Comparison of ENCODE assay signal across 1 cellular context in genomic region chr13:43805681-43806128, GRCh38.
TF ChIP-seq lines count a peak whose summit lies in the region.

No MANE protein-coding gene starts in this region.

TF ChIP-seq in GM12878, 131 proteins besides CTCF, POLR2A, EP300 and RAD21:
- TF ChIP-seq ZNF592 (IDR thresholded peaks at IDR 0.05), result no peak
- TF ChIP-seq, protein P1, sequence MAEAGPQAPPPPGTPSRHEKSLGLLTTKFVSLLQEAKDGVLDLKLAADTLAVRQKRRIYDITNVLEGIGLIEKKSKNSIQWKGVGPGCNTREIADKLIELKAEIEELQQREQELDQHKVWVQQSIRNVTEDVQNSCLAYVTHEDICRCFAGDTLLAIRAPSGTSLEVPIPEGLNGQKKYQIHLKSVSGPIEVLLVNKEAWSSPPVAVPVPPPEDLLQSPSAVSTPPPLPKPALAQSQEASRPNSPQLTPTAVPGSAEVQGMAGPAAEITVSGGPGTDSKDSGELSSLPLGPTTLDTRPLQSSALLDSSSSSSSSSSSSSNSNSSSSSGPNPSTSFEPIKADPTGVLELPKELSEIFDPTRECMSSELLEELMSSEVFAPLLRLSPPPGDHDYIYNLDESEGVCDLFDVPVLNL (IDR thresholded peaks at IDR 0.05; ENCODE audit: low read depth, low read length), result no peak
- TF ChIP-seq, protein P2, sequence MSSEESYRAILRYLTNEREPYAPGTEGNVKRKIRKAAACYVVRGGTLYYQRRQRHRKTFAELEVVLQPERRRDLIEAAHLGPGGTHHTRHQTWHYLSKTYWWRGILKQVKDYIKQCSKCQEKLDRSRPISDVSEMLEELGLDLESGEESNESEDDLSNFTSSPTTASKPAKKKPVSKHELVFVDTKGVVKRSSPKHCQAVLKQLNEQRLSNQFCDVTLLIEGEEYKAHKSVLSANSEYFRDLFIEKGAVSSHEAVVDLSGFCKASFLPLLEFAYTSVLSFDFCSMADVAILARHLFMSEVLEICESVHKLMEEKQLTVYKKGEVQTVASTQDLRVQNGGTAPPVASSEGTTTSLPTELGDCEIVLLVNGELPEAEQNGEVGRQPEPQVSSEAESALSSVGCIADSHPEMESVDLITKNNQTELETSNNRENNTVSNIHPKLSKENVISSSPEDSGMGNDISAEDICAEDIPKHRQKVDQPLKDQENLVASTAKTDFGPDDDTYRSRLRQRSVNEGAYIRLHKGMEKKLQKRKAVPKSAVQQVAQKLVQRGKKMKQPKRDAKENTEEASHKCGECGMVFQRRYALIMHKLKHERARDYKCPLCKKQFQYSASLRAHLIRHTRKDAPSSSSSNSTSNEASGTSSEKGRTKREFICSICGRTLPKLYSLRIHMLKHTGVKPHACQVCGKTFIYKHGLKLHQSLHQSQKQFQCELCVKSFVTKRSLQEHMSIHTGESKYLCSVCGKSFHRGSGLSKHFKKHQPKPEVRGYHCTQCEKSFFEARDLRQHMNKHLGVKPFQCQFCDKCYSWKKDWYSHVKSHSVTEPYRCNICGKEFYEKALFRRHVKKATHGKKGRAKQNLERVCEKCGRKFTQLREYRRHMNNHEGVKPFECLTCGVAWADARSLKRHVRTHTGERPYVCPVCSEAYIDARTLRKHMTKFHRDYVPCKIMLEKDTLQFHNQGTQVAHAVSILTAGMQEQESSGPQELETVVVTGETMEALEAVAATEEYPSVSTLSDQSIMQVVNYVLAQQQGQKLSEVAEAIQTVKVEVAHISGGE (CRISPR knock-in tag; IDR thresholded peaks at IDR 0.05), result no peak
